20 cellular contexts compared by ENCODE assay signal in the genomic region with DNA sequence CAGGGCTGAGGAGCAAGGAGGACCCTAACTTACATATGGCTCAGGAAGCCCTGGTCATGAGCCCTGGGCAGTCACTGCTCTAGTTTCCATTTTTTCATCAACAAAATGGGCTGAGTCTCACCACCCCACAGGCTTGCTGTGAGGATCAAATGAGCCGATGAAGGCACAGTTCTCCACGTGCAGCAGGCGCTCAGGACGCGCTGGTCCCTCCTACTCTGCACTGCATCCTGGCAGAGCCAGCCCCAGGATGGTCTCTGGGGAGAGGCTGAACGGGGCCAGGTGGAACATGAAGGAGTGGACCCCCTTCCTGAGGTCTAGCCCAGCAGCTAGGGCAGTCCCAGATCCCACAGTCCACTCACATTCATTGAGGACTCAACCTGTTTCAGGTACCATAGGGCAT.
DNase-seq lines count a peak whose midpoint lies in the region; ATAC-seq, FAIRE-seq and TF ChIP-seq lines count a peak whose summit lies in the region.
"Had no signal": no experiment of that assay in that cellular context is flagged by ENCODE, and none has a peak within 500 bp of the region (broad histone marks: within the 10 kb centered on the region; RNA-seq: fewer than 3 reads in every experiment).

No MANE protein-coding gene starts in this region.

- H3K27ac Mint-ChIP-seq in H9, result no peak overlapping the region
- H3K27ac Mint-ChIP-seq in T-helper 17 cell, result peak overlapping the region; percentile 69
- H3K27ac Mint-ChIP-seq in neural crest cell (ENCODE audit: unreplicated experiment), result peak overlapping the region; percentile 57
- H3K27ac Mint-ChIP-seq in naive thymus-derived CD8-positive, alpha-beta T cell, result no peak overlapping the region
- H3K27ac Mint-ChIP-seq: B cell; CD4-positive, CD25-positive, alpha-beta regulatory T cell; CD8-positive, alpha-beta T cell had no signal

- no peak overlapping the region for H3T11ph ChIP-seq in H9 (ENCODE audit: low read length)

- H2BK120ac ChIP-seq in H9 (ENCODE audit: low read depth, low read length, poor library complexity, severe bottlenecking) (no peak overlapping the region), H1 (replicated peaks; ENCODE audit: low read depth, low read length) (no peak overlapping the region)

- H4K5ac ChIP-seq in H9 (ENCODE audit: insufficient read length, low read depth, low read length) (no peak overlapping the region), H1 (ENCODE audit: insufficient read length, low read depth, low read length) (no peak overlapping the region)

- H4K20me1 ChIP-seq in H9 (ENCODE audit: control insufficient read depth, insufficient read depth, insufficient read length) (no peaks in the 10 kb centered on the region), H1 (replicated peaks in 1 of 2; ENCODE audit: control insufficient read depth in 1 of 2, insufficient read depth in 2 of 2, low read length in 2 of 2) (no peaks in the 10 kb centered on the region)
- H4K20me1 ChIP-seq: BLaER1 had no signal

- H3K36me3 Mint-ChIP-seq in H9 (ENCODE audit: insufficient read depth in 1 of 3, low read depth in 3 of 3), result 0 out of 7 replicates have a peak, but pooled peaks cover 0 to 1% (median 0%) of the 10 kb centered on the region in 3 experiments
- H3K36me3 Mint-ChIP-seq in T-helper 17 cell (ENCODE audit: low read depth), result no peaks in the 10 kb centered on the region
- H3K36me3 Mint-ChIP-seq in neural crest cell (ENCODE audit: low read depth), result no peaks in the 10 kb centered on the region
- no peaks in the 10 kb centered on the region for H3K36me3 Mint-ChIP-seq in naive thymus-derived CD8-positive, alpha-beta T cell
- H3K36me3 Mint-ChIP-seq: CD4-positive, CD25-positive, alpha-beta regulatory T cell; CD8-positive, alpha-beta T cell had no signal

- no peak for TF ChIP-seq RAD21 in H1 (IDR thresholded peaks at IDR 0.05 in 1 of 2, conservative IDR thresholded peaks at IDR 0.05 in 1 of 2; ENCODE audit: low read depth in 2 of 2, low read length in 2 of 2)

- no peak overlapping the region for H2BK20ac ChIP-seq in H9 (ENCODE audit: low read depth, low read length, poor library complexity, severe bottlenecking)
- no peak overlapping the region for H2BK20ac ChIP-seq in H1 (ENCODE audit: low read length)

- H3K23me2 ChIP-seq in H9 (ENCODE audit: insufficient read length, low read depth, low read length, poor library complexity, severe bottlenecking) (no peaks in the 10 kb centered on the region), H1 (ENCODE audit: low read depth, low read length) (no peaks in the 10 kb centered on the region)

- H3K4ac ChIP-seq in H9 (ENCODE audit: low read depth, low read length), result no peak overlapping the region
- no peak overlapping the region for H3K4ac ChIP-seq in H1 (replicated peaks; ENCODE audit: insufficient read length, low read depth, low read length)

- no peak overlapping the region for H3K18ac ChIP-seq in H9 (ENCODE audit: insufficient read length, low read depth, low read length)
- no peak overlapping the region for H3K18ac ChIP-seq in H1 (ENCODE audit: extremely low read depth, low read length)

- H3K4me2 ChIP-seq in H9 (ENCODE audit: insufficient read depth, insufficient read length, low read length), result no peak overlapping the region
- H3K4me2 ChIP-seq in H1 (ENCODE audit: insufficient read depth in 1 of 2, low read depth in 2 of 2, low read length in 2 of 2), result no peak overlapping the region
- H3K4me2 ChIP-seq: BLaER1 had no signal

- H4K91ac ChIP-seq in H9 (ENCODE audit: insufficient read length, low read depth, low read length) (no peak overlapping the region), H1 (replicated peaks; ENCODE audit: insufficient read length, low read length) (no peak overlapping the region)

- POLR2A ChIA-PET in H1 (lab: Charles Lee; ENCODE audit: partially characterized antibody), result no interaction called here
- POLR2A ChIA-PET in naive thymus-derived CD8-positive, alpha-beta T cell (lab: Charles Lee), result no interaction called here

- no peaks in the 10 kb centered on the region for H3K36me3 ChIP-seq in H1 (ENCODE audit: control insufficient read depth in 2 of 4, insufficient read depth in 4 of 4, low read length in 3 of 4)
- H3K36me3 ChIP-seq: BLaER1 had no signal

- H4K8ac ChIP-seq in H9 (replicated peaks; ENCODE audit: insufficient read length, low read depth, low read length), result no peak overlapping the region
- H4K8ac ChIP-seq in H1 (ENCODE audit: extremely low read depth, insufficient read depth, low read length), result peak overlapping the region; percentile 40

- no peaks in the 10 kb centered on the region for H3K79me1 ChIP-seq in H9 (ENCODE audit: insufficient read depth, low read depth, low read length, poor library complexity, severe bottlenecking)
- H3K79me1 ChIP-seq in H1 (ENCODE audit: low read depth, low read length), result no peaks in the 10 kb centered on the region

- H3K56ac ChIP-seq in H9 (ENCODE audit: insufficient read length, low read depth, low read length) (no peak overlapping the region), H1 (replicated peaks; ENCODE audit: insufficient read length, low read depth, low read length) (no peak overlapping the region)

- no CpG with 5 or more reads among the region's 6 CpGs for WGBS in H9 (ENCODE audit: extremely low coverage, insufficient read length, low lambda C conversion rate)
- WGBS in H1 (ENCODE audit: extremely low coverage in 1 of 2, insufficient coverage in 1 of 2, insufficient read length in 1 of 2, insufficient replicate concordance in 2 of 2, low coverage in 1 of 2, low lambda C conversion rate in 2 of 2, missing lambda C conversion rate in 1 of 2), 2 experiments, result 92% methylated on average over 6 of the region's 6 CpGs; no CpG with 5 or more reads in 1 of the 2 experiments

- no peak for TF ChIP-seq EP300 in H1 (IDR thresholded peaks at IDR 0.05; ENCODE audit: borderline replicate concordance in 1 of 2, low read depth in 2 of 2, low read length in 2 of 2)

- H2AFZ ChIP-seq in H9 (ENCODE audit: low read length) (no peak overlapping the region), H1 (ENCODE audit: low read length) (no peak overlapping the region)

- no peak overlapping the region for H3K4me3 ChIP-seq in H1 (ENCODE audit: extremely low read depth in 1 of 4, insufficient read depth in 2 of 4, low read depth in 3 of 4, low read length in 4 of 4)
- H3K4me3 ChIP-seq: BLaER1 had no signal

- DNase-seq in H9, result no peak
- DNase-seq in T-helper 17 cell, result no peak
- DNase-seq in H1 (ENCODE audit: low read depth in 1 of 2, low spot score in 2 of 2), result no peak
- no peak for DNase-seq in neural crest cell (ENCODE audit: low read depth, low spot score)
- DNase-seq in AG20443 (ENCODE audit: low spot score), result no peak
- DNase-seq in naive thymus-derived CD8-positive, alpha-beta T cell, result no peak
- DNase-seq: Caco-2; CD4-positive, CD25-positive, alpha-beta regulatory T cell; CD8-positive, alpha-beta T cell; DMS153; DND-41; GOT3; H7 had no signal

- H3K79me2 ChIP-seq in H9 (ENCODE audit: insufficient read depth, low read length), result no peaks in the 10 kb centered on the region
- no peaks in the 10 kb centered on the region for H3K79me2 ChIP-seq in H1 (ENCODE audit: control insufficient read depth in 1 of 2, insufficient read depth in 2 of 2, low read length in 2 of 2)

- ATAC-seq in T-helper 17 cell (no peak), HG03196 (IDR thresholded peaks at IDR 0.05; ENCODE audit: unreplicated experiment) (no peak)
- no peak for ATAC-seq in naive thymus-derived CD8-positive, alpha-beta T cell
- ATAC-seq: CD8-positive, alpha-beta T cell; HCT116 had no signal

- H3K4me1 ChIP-seq in H9 (ENCODE audit: insufficient read depth, low read length) (no peaks in the 10 kb centered on the region), H1 (replicated peaks in 1 of 4; ENCODE audit: control insufficient read depth in 3 of 4, insufficient read depth in 4 of 4, low read length in 3 of 4) (no peaks in the 10 kb centered on the region)
- H3K4me1 ChIP-seq: Caco-2 had no signal

- H3K23ac ChIP-seq in H9 (ENCODE audit: insufficient read length, low read depth, low read length) (no peak overlapping the region), H1 (ENCODE audit: insufficient read length) (no peak overlapping the region)

- H3K27me3 ChIP-seq in H9 (ENCODE audit: insufficient read depth, low read length) (no peaks in the 10 kb centered on the region), H1 (replicated peaks in 1 of 4; ENCODE audit: control insufficient read depth in 3 of 4, extremely low read depth in 1 of 4, insufficient read depth in 3 of 4, low read length in 3 of 4) (no peaks in the 10 kb centered on the region)
- H3K27me3 ChIP-seq: BLaER1 had no signal

- H2AK5ac ChIP-seq in H9 (ENCODE audit: insufficient read length, low read length), result no peak overlapping the region
- H2AK5ac ChIP-seq in H1 (ENCODE audit: low read depth, low read length), result no peak overlapping the region

- TF ChIP-seq POLR2A in H1 (IDR thresholded peaks at IDR 0.05; ENCODE audit: control extremely low read depth in 1 of 2, low read depth in 2 of 2, low read length in 2 of 2), result no peak

- no peaks in the 10 kb centered on the region; the same call in 1 of the 2 replicates for H3K27me3 Mint-ChIP-seq in H9 (ENCODE audit: low read depth)
- H3K27me3 Mint-ChIP-seq in T-helper 17 cell, result peaks cover 43% of the 10 kb centered on the region
- H3K27me3 Mint-ChIP-seq in neural crest cell (ENCODE audit: low read depth), result peaks cover 17% of the 10 kb centered on the region
- H3K27me3 Mint-ChIP-seq in naive thymus-derived CD8-positive, alpha-beta T cell, result peaks cover 2 to 45% (median 12%) of the 10 kb centered on the region in 5 donors

- H3K9me3 ChIP-seq in H9 (ENCODE audit: control insufficient read depth, low read depth, low read length) (no peaks in the 10 kb centered on the region), T-helper 17 cell (ENCODE audit: control insufficient read depth, low read length, poor library complexity, severe bottlenecking) (no peaks in the 10 kb centered on the region), H1 (ENCODE audit: insufficient read depth in 2 of 2, low read depth in 1 of 2, low read length in 1 of 2) (no peaks in the 10 kb centered on the region)
- H3K9me3 ChIP-seq: Caco-2 had no signal

- TF ChIP-seq CTCF in H9 (conservative IDR thresholded peaks at IDR 0.05), result no peak
- no peak for TF ChIP-seq CTCF in H1 (IDR thresholded peaks at IDR 0.05; ENCODE audit: control extremely low read depth in 1 of 3, insufficient read depth in 1 of 3, low read depth in 1 of 3, low read length in 3 of 3)
- no peak for TF ChIP-seq CTCF in neural crest cell (conservative IDR thresholded peaks at IDR 0.05)

- H2BK5ac ChIP-seq in H9 (ENCODE audit: insufficient read length, low read length) (no peak overlapping the region), H1 (ENCODE audit: low read depth, low read length) (no peak overlapping the region)

- H3K14ac ChIP-seq in H9 (ENCODE audit: insufficient read depth, low read length) (peak overlapping the region; percentile 1; the same call in 1 of the 2 replicates), H1 (ENCODE audit: insufficient read length) (no peak overlapping the region)

- no peak overlapping the region for H2BK12ac ChIP-seq in H9 (ENCODE audit: insufficient read length, low read depth, low read length)
- no peak overlapping the region for H2BK12ac ChIP-seq in H1 (ENCODE audit: low read depth, low read length)

- peaks cover 4 to 12% of the 10 kb centered on the region in 2 experiments; a peak in 3 of 4 replicates for H3K4me1 Mint-ChIP-seq in H9
- no peaks in the 10 kb centered on the region for H3K4me1 Mint-ChIP-seq in T-helper 17 cell
- H3K4me1 Mint-ChIP-seq in neural crest cell, result no peaks in the 10 kb centered on the region
- H3K4me1 Mint-ChIP-seq in naive thymus-derived CD8-positive, alpha-beta T cell, result no peaks in the 10 kb centered on the region
- H3K4me1 Mint-ChIP-seq: B cell; CD4-positive, CD25-positive, alpha-beta regulatory T cell had no signal

- CTCF ChIA-PET in H1 (lab: Charles Lee; ENCODE audit: partially characterized antibody), result no interaction called here

- no peak overlapping the region for H3K27ac ChIP-seq in H9 (ENCODE audit: insufficient read length, low read depth, low read length)
- H3K27ac ChIP-seq in H1 (ENCODE audit: low read depth, low read length), result no peak overlapping the region
- H3K27ac ChIP-seq: BLaER1, C4-2B had no signal

- H3K9ac ChIP-seq in H9 (ENCODE audit: extremely low read depth, insufficient read length, low read length) (no peak overlapping the region), H1 (replicated peaks in 1 of 4; ENCODE audit: extremely low read depth in 1 of 4, low read depth in 3 of 4, low read length in 3 of 4) (no peak overlapping the region)
- H3K9ac ChIP-seq: BLaER1 had no signal

- FAIRE-seq in H1 (lab: Jason Lieb, UNC), result no peak
- FAIRE-seq: G401.6, GM12892 had no signal

- H3K9me3 Mint-ChIP-seq in H9, result no peaks in the 10 kb centered on the region; a peak in 2 of 5 replicates
- peaks cover 2% of the 10 kb centered on the region for H3K9me3 Mint-ChIP-seq in neural crest cell
- peaks cover 0 to 6% (median 4%) of the 10 kb centered on the region in 9 donors for H3K9me3 Mint-ChIP-seq in naive thymus-derived CD8-positive, alpha-beta T cell

- no peak overlapping the region for H3K4me3 Mint-ChIP-seq in H9
- H3K4me3 Mint-ChIP-seq in T-helper 17 cell, result no peak overlapping the region
- H3K4me3 Mint-ChIP-seq in neural crest cell, result no peak overlapping the region
- H3K4me3 Mint-ChIP-seq in naive thymus-derived CD8-positive, alpha-beta T cell, result no peak overlapping the region
- H3K4me3 Mint-ChIP-seq: B cell; CD4-positive, CD25-positive, alpha-beta regulatory T cell; CD8-positive, alpha-beta T cell had no signal

- H2BK15ac ChIP-seq in H9 (ENCODE audit: low read depth, low read length) (no peak overlapping the region), H1 (ENCODE audit: low read length) (no peak overlapping the region)

Comparison
In these comparisons a context has a peak if more than half of its experiments do, and no peak if none do; other contexts are left out.
1. H3K27ac Mint-ChIP-seq: peak in T-helper 17 cell (single experiment) and neural crest cell (single experiment); none in H9 (0 of 3) and naive thymus-derived CD8-positive, alpha-beta T cell (0 of 10).